In genomic region chr10:113893570-113893969, GRCh38 we compare ENCODE assay signal across 21 cellular contexts. TPM values are rescaled to one million over a fixed set of nuclear protein-coding genes. Genes with fewer than 3 reads are reported as not detected.
A peak's percentile ranks its signal among the peaks of the same experiment; 100 is the strongest.
DNase-seq lines count a peak whose midpoint lies in the region; ATAC-seq and TF ChIP-seq lines count a peak whose summit lies in the region.
"Had no signal": no experiment of that assay in that cellular context is flagged by ENCODE, and none has a peak within 500 bp of the region (broad histone marks: within the 10 kb centered on the region; RNA-seq: fewer than 3 reads in every experiment).

No MANE protein-coding gene starts in this region.

- no peaks in the 10 kb centered on the region for H3K27me3 ChIP-seq in endodermal cell (ENCODE audit: control insufficient read depth, insufficient read depth, low read length, poor library complexity, severe bottlenecking)

- WGBS in endodermal cell (ENCODE audit: insufficient coverage in 1 of 2, insufficient read length in 1 of 2), 2 experiments, result 85 to 100% methylated on average over 1 to 2 of the region's 2 CpGs

- no peak overlapping the region for H3K4me3 Mint-ChIP-seq in endodermal cell
- no peak overlapping the region for H3K4me3 Mint-ChIP-seq in CD14-positive monocyte
- H3K4me3 Mint-ChIP-seq: H9 had no signal

- DNase-seq in endodermal cell (no peak), inferior parietal cortex (ENCODE audit: extremely low spot score) (peak; percentile 34), superior temporal gyrus (ENCODE audit: extremely low spot score) (peak; percentile 54), CD14-positive monocyte (ENCODE audit: low spot score) (no peak), ACHN (no peak)
- DNase-seq: AML-193, DMS 273 treated with DMSO at 0.1 percent for 48 hours, DND-41, H9, NCI-H1417 treated with DMSO at 0.1 percent for 48 hours, NCI-H1930, NCI-H2171 treated with DMSO at 0.1 percent for 48 hours, NCI-H446 treated with DMSO at 0.1 percent for 48 hours, NCI-H69, SHP77 treated with DMSO at 0.1 percent for 48 hours had no signal

- H3K9me3 Mint-ChIP-seq in endodermal cell (peaks cover 7% of the 10 kb centered on the region), CD14-positive monocyte (peaks cover 0 to 2% (median 0%) of the 10 kb centered on the region in 7 donors)

- H3K4me3 ChIP-seq in endodermal cell (ENCODE audit: low read length), result peak overlapping the region; percentile 7

- no peaks in the 10 kb centered on the region for H3K27me3 Mint-ChIP-seq in endodermal cell (ENCODE audit: insufficient read depth)
- peaks cover 0 to 2% (median 0%) of the 10 kb centered on the region in 3 donors for H3K27me3 Mint-ChIP-seq in CD14-positive monocyte (ENCODE audit: low read depth in 3 of 3)

- TF ChIP-seq CTCF in endodermal cell (conservative IDR thresholded peaks at IDR 0.05) (no peak), CD14-positive monocyte (IDR thresholded peaks at IDR 0.05) (no peak)

- H3K27ac Mint-ChIP-seq in endodermal cell (peak overlapping the region; percentile 29), CD14-positive monocyte (peak overlapping the region in 1 of 7 donors; percentile 48)
- H3K27ac Mint-ChIP-seq: H9 had no signal

- ATAC-seq in GM19023 (IDR thresholded peaks at IDR 0.05; ENCODE audit: unreplicated experiment), result no peak
- ATAC-seq: SK-N-SH treated with all-trans-retinoic acid at 6 μM for 48 hours had no signal

- H3K4me1 Mint-ChIP-seq in endodermal cell, result peaks cover 15% of the 10 kb centered on the region
- peaks cover 7% of the 10 kb centered on the region for H3K4me1 Mint-ChIP-seq in CD14-positive monocyte
- H3K4me1 Mint-ChIP-seq: H9 had no signal

- H3K4me1 ChIP-seq in endodermal cell (ENCODE audit: control insufficient read depth, insufficient read depth, low read length), result peaks cover 7% of the 10 kb centered on the region

- H3K9me3 ChIP-seq in endodermal cell (ENCODE audit: control insufficient read depth, low read length), result peaks cover 16% of the 10 kb centered on the region

- in situ Hi-C loops in ACHN (cut with HindIII; ENCODE audit: low pct_ligation_motif_present, low pct_unique_long_range_greater_than_20kb, low sequenced_read_pairs), result no loop called here

- H3K36me3 Mint-ChIP-seq in endodermal cell (ENCODE audit: low read depth) (peaks cover 37% of the 10 kb centered on the region), CD14-positive monocyte (peaks cover 44 to 46% of the 10 kb centered on the region in 2 donors)

- H3K36me3 ChIP-seq in endodermal cell (ENCODE audit: control insufficient read depth, insufficient read depth, low read length), result peaks cover 38% of the 10 kb centered on the region

- no peak overlapping the region for H3K9ac ChIP-seq in endodermal cell (ENCODE audit: extremely low read depth, low read length, poor library complexity, severe bottlenecking)
- H3K9ac ChIP-seq: KMS-11 had no signal

- peak overlapping the region; percentile 59 for H3K27ac ChIP-seq in angular gyrus (ENCODE audit: low read depth, low read length)
- H3K27ac ChIP-seq in endodermal cell (ENCODE audit: low read depth, low read length), result no peak overlapping the region
- H3K27ac ChIP-seq: C4-2B, HL-60, KMS-11 had no signal

- intact Hi-C loops in CD14-positive monocyte (cut with micrococcal nuclease), result no loop called here

RNA-seq across cellular contexts. Expression of gene NHLRC2, which starts 39.1 kb away (rescaled TPM):
- 10 to 100 TPM; 37.7 to 54.9 TPM for total RNA-seq in endodermal cell
- polyA plus RNA-seq in endodermal cell (2013, experiment 1 of 2), result 14.6 TPM
- 15.1 TPM for polyA plus RNA-seq in endodermal cell (2013, experiment 2 of 2)
- 1 to 10 TPM; 5.3 to 6.9 TPM for polyA plus RNA-seq in CD14-positive monocyte

RNA-seq across cellular contexts. Expression of gene DCLRE1A, which starts 39.7 kb away (rescaled TPM):
- 10 to 100 TPM in 1 of 2 donors, 1 to 10 TPM in 1; 9.6 to 17.8 TPM for total RNA-seq in endodermal cell
- polyA plus RNA-seq in endodermal cell (2013, experiment 1 of 2), result 14.2 TPM
- polyA plus RNA-seq in endodermal cell (2013, experiment 2 of 2), result 12.7 TPM
- 1 to 10 TPM; 1.3 TPM for polyA plus RNA-seq in CD14-positive monocyte

Comparison
In these comparisons a context has a peak if more than half of its experiments do, and no peak if none do; other contexts are left out.
1. DNase-seq: peak in inferior parietal cortex (single experiment) and superior temporal gyrus (single experiment); none in endodermal cell (single experiment), CD14-positive monocyte (single experiment) and ACHN (single experiment).